In genomic region chr1:155940993-155941844, GRCh38 we compare ENCODE assay signal across 8 cellular contexts. TPM values are rescaled to one million over a fixed set of nuclear protein-coding genes. Genes with fewer than 3 reads are reported as not detected.
A peak's percentile ranks its signal among the peaks of the same experiment; 100 is the strongest.
DNase-seq lines count a peak whose midpoint lies in the region; ATAC-seq and TF ChIP-seq lines count a peak whose summit lies in the region.

Gene RXFP4 (plus strand): TSS chr1:155941638. CDS start chr1:155941710, 72 bp downstream.

- H3K4me3 Mint-ChIP-seq in activated T-helper 17 cell treated with anti-CD3 and anti-CD28 coated beads, Interleukin-2, amount 50 U/mL, for 72 hours: peak within 1 kb of the TSS; percentile 27

- H3K4me3 ChIP-seq in HL-60 (replicated peaks; ENCODE audit: insufficient read depth, low read length): no peak within 1 kb of the TSS
- no peak within 1 kb of the TSS for H3K4me3 ChIP-seq in liver (ENCODE audit: low read depth in 1 of 3, low read length in 3 of 3)

- H3K4me1 ChIP-seq in liver (ENCODE audit: control insufficient read depth in 4 of 4, insufficient read depth in 4 of 4, low read length in 3 of 4): peaks cover 3 to 20% (median 8%) of the 10 kb centered on the region in 4 donors

- H3K27ac ChIP-seq in HL-60 (replicated peaks) (peak within 1 kb of the TSS; percentile 68), liver (ENCODE audit: low read depth in 1 of 2, low read length in 2 of 2) (peak within 1 kb of the TSS; percentile 13 to 42)

- H3K4me1 Mint-ChIP-seq in activated T-helper 17 cell treated with anti-CD3 and anti-CD28 coated beads, Interleukin-2, amount 50 U/mL, for 72 hours: peaks cover 34% of the 10 kb centered on the region

- no peaks in the 10 kb centered on the region for H3K9me3 ChIP-seq in liver (ENCODE audit: control insufficient read depth in 4 of 4, low read length in 3 of 4)

- peaks cover 10% of the 10 kb centered on the region for H3K36me3 Mint-ChIP-seq in activated T-helper 17 cell treated with anti-CD3 and anti-CD28 coated beads, Interleukin-2, amount 50 U/mL, for 72 hours (ENCODE audit: low read depth)

- no peaks in the 10 kb centered on the region for H3K36me3 ChIP-seq in liver (ENCODE audit: control insufficient read depth in 4 of 4, insufficient read depth in 3 of 4, low read depth in 1 of 4, low read length in 3 of 4)

- peak within 1 kb of the TSS; percentile 83 for H3K27ac Mint-ChIP-seq in activated T-helper 17 cell treated with anti-CD3 and anti-CD28 coated beads, Interleukin-2, amount 50 U/mL, for 72 hours

- peak; percentile 35 for DNase-seq in CD1c-positive myeloid dendritic cell (ENCODE audit: extremely low spot score)
- DNase-seq in HL-60 (ENCODE audit: low read depth in 1 of 2, low spot score in 1 of 2): peak in 1 of 2 experiments; percentile 42
- DNase-seq in NCI-H2081 (lab: John Stamatoyannopoulos, UW): no peak
- no peak for DNase-seq in COLO829 (ENCODE audit: low spot score)
- no peak for DNase-seq in DMS114 treated with DMSO at 0.1 percent for 48 hours (lab: John Stamatoyannopoulos, UW; ENCODE audit: unreplicated experiment)

- no peaks in the 10 kb centered on the region for H3K9me3 Mint-ChIP-seq in activated T-helper 17 cell treated with anti-CD3 and anti-CD28 coated beads, Interleukin-2, amount 50 U/mL, for 72 hours

- no peaks in the 10 kb centered on the region for H3K27me3 Mint-ChIP-seq in activated T-helper 17 cell treated with anti-CD3 and anti-CD28 coated beads, Interleukin-2, amount 50 U/mL, for 72 hours

- ATAC-seq in activated T-helper 17 cell treated with anti-CD3 and anti-CD28 coated beads, Interleukin-2, amount 50 U/mL, for 72 hours (replicated peaks): no peak
- no peak for ATAC-seq in GM19397 (IDR thresholded peaks at IDR 0.05; ENCODE audit: unreplicated experiment)

- no peak for TF ChIP-seq RAD21 in liver (IDR thresholded peaks at IDR 0.05)

- 76% methylated on average over 11 of the region's 11 CpGs for WGBS in liver

- no peak within 1 kb of the TSS for H3K9ac ChIP-seq in liver (ENCODE audit: low read depth in 1 of 2, low read length in 2 of 2)

- no peaks in the 10 kb centered on the region for H3K27me3 ChIP-seq in HL-60 (ENCODE audit: insufficient read depth, poor library complexity, severe bottlenecking)
- H3K27me3 ChIP-seq in liver (ENCODE audit: control insufficient read depth in 4 of 4, insufficient read depth in 4 of 4, low read length in 3 of 4): no peaks in the 10 kb centered on the region

- TF ChIP-seq CTCF in HL-60 (IDR thresholded peaks at IDR 0.05; ENCODE audit: insufficient read depth, low read length): no peak
- no peak for TF ChIP-seq CTCF in liver (IDR thresholded peaks at IDR 0.05; ENCODE audit: low read depth, low read length, missing input control)

TF ChIP-seq in liver, 16 proteins besides CTCF, POLR2A, EP300 and RAD21:
- TF ChIP-seq EGR1 (IDR thresholded peaks at IDR 0.05; ENCODE audit: low read depth in 2 of 2) (no peak), GABPA (IDR thresholded peaks at IDR 0.05 in 1 of 2, conservative IDR thresholded peaks at IDR 0.05 in 1 of 2) (no peak), HNF4G (IDR thresholded peaks at IDR 0.05) (no peak), MAX (IDR thresholded peaks at IDR 0.05) (no peak), HNF4A (conservative IDR thresholded peaks at IDR 0.05) (no peak), ATF3 (IDR thresholded peaks at IDR 0.05) (no peak), JUND (IDR thresholded peaks at IDR 0.05) (no peak)

RNA-seq across cellular contexts. Expression of gene RXFP4, which starts in this region (rescaled TPM):
- total RNA-seq in activated T-helper 17 cell treated with anti-CD3 and anti-CD28 coated beads, Interleukin-2, amount 50 U/mL, for 72 hours: not detected
- total RNA-seq in liver: not detected
- polyA plus RNA-seq in liver: not detected
